ENCODE assay signal across 16 cellular contexts in the genomic region with DNA sequence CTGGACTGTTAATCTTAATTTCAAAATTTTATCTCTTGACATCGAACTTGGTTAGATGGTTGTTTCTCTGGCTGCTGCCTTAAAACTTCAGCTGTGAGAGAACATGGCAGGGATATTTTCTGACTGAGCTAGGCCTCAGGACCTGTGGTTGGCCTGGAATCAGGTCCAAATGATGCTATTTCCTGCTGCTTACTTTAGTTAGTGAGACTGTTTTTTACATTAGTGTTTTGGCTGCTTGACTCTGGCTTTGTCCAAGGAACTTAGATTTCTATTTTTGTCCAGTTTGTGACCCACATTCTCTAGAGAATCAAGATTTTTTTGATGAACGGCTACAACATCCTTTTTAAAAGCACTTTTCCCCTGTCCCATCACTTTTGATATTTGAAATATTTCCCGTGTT.
DNase-seq lines count a peak whose midpoint lies in the region; ATAC-seq, FAIRE-seq and TF ChIP-seq lines count a peak whose summit lies in the region.
"Had no signal": no experiment of that assay in that cellular context is flagged by ENCODE, and none has a peak within 500 bp of the region (broad histone marks: within the 10 kb centered on the region; RNA-seq: fewer than 3 reads in every experiment).

No MANE protein-coding gene starts in this region.

- H3K27me3 Mint-ChIP-seq in astrocyte (ENCODE audit: low read depth, unreplicated experiment): no peaks in the 10 kb centered on the region
- H3K27me3 Mint-ChIP-seq: activated CD4-positive, alpha-beta memory T cell treated with anti-CD3 and anti-CD28 coated beads for 36 hours; progenitor cell of endocrine pancreas had no signal

- no peaks in the 10 kb centered on the region for H4K20me1 ChIP-seq in astrocyte (ENCODE audit: insufficient read depth, low read length)

- H3K4me1 ChIP-seq in astrocyte (ENCODE audit: insufficient read depth, low read length): peaks cover 28% of the 10 kb centered on the region

- no peak overlapping the region for H3K4me3 ChIP-seq in astrocyte (ENCODE audit: insufficient read depth, low read depth, low read length)

- H3K4me2 ChIP-seq in astrocyte (ENCODE audit: low read length): peak overlapping the region; percentile 16
- H3K4me2 ChIP-seq: KMS-11 had no signal

- no peaks in the 10 kb centered on the region for H3K79me2 ChIP-seq in astrocyte (ENCODE audit: insufficient read depth, low read length)

- ATAC-seq in Right ventricle myocardium superior (ENCODE audit: poor library complexity): peak; percentile 83
- no peak for ATAC-seq in HG03025 (IDR thresholded peaks at IDR 0.05; ENCODE audit: low FRiP score, unreplicated experiment)

- FAIRE-seq in astrocyte (lab: Jason Lieb, UNC): peak; percentile 76

- H3K27ac Mint-ChIP-seq in astrocyte (ENCODE audit: unreplicated experiment): peak overlapping the region; percentile 89
- H3K27ac Mint-ChIP-seq: activated CD4-positive, alpha-beta memory T cell treated with anti-CD3 and anti-CD28 coated beads for 36 hours; progenitor cell of endocrine pancreas had no signal

- peak overlapping the region; percentile 55 for H3K9ac ChIP-seq in astrocyte (ENCODE audit: low read length)
- H3K9ac ChIP-seq: KMS-11 had no signal

- no peaks in the 10 kb centered on the region for H3K36me3 Mint-ChIP-seq in astrocyte (ENCODE audit: low read depth, unreplicated experiment)
- H3K36me3 Mint-ChIP-seq: activated CD4-positive, alpha-beta memory T cell treated with anti-CD3 and anti-CD28 coated beads for 36 hours had no signal

- DNase-seq in GM04503 (ENCODE audit: low read depth) (peak; percentile 62), astrocyte (ENCODE audit: low read depth) (peak; percentile 91), Right ventricle myocardium superior (no peak), smooth muscle cell of the brain vasculature (ENCODE audit: low read depth, low spot score) (peak; percentile 7), occipital lobe (lab: John Stamatoyannopoulos, UW) (no peak), NCI-H345 treated with DMSO at 0.1 percent for 48 hours (lab: John Stamatoyannopoulos, UW; ENCODE audit: unreplicated experiment) (no peak), activated gamma-delta T cell (lab: John Stamatoyannopoulos, UW) (no peak)
- DNase-seq: activated CD4-positive, alpha-beta memory T cell treated with anti-CD3 and anti-CD28 coated beads for 36 hours; activated effector memory CD4-positive, alpha-beta T cell treated with anti-CD3 and anti-CD28 coated beads, Interleukin-2, amount 50 U/mL, for 16 hours; NCI-H2029; NCI-H774; stimulated activated CD4-positive, alpha-beta T cell treated with anti-CD3 and anti-CD28 coated beads, Interleukin-4, amount 100 ng/mL, for 24 hours; stimulated activated naive CD4-positive, alpha-beta T cell had no signal

- no peak overlapping the region for H3K4me3 Mint-ChIP-seq in astrocyte (ENCODE audit: unreplicated experiment)
- H3K4me3 Mint-ChIP-seq: activated CD4-positive, alpha-beta memory T cell treated with anti-CD3 and anti-CD28 coated beads for 36 hours had no signal

- TF ChIP-seq CTCF in astrocyte (IDR thresholded peaks at IDR 0.05; ENCODE audit: insufficient read depth, low read depth, low read length): no peak

- peaks cover 28% of the 10 kb centered on the region for H3K4me1 Mint-ChIP-seq in astrocyte (ENCODE audit: low read depth, unreplicated experiment)

- intact Hi-C loops in Right ventricle myocardium superior (cut with DNase I): no loop called here

- H3K9me3 ChIP-seq in astrocyte (ENCODE audit: insufficient read depth, low read depth, low read length): peaks cover 6% of the 10 kb centered on the region

- H3K36me3 ChIP-seq in astrocyte (ENCODE audit: insufficient read depth, low read length): no peaks in the 10 kb centered on the region

- peaks cover 16% of the 10 kb centered on the region for H3K9me3 Mint-ChIP-seq in astrocyte (ENCODE audit: unreplicated experiment)

- peak overlapping the region; percentile 85 for H3K27ac ChIP-seq in astrocyte (ENCODE audit: low read depth, low read length)
- H3K27ac ChIP-seq: KMS-11 had no signal

- H2AFZ ChIP-seq in astrocyte (ENCODE audit: low read depth, low read length): peak overlapping the region; percentile 26

- H3K27me3 ChIP-seq in astrocyte (ENCODE audit: insufficient read depth, low read length): no peaks in the 10 kb centered on the region

Comparison
In these comparisons a context has a peak if more than half of its experiments do, and no peak if none do; other contexts are left out.
1. DNase-seq: peak in GM04503 (single experiment), astrocyte (single experiment) and smooth muscle cell of the brain vasculature (single experiment); none in Right ventricle myocardium superior (single experiment), occipital lobe (single experiment), NCI-H345 treated with DMSO at 0.1 percent for 48 hours (single experiment) and activated gamma-delta T cell (single experiment).